Comparison of ENCODE assay signal across 11 cellular contexts in genomic region chr11:134393638-134394037, GRCh38. TPM values are rescaled to one million over a fixed set of nuclear protein-coding genes. Genes with fewer than 3 reads are reported as not detected.
DNase-seq lines count a peak whose midpoint lies in the region; ATAC-seq, FAIRE-seq and TF ChIP-seq lines count a peak whose summit lies in the region.
"Had no signal": no experiment of that assay in that cellular context is flagged by ENCODE, and none has a peak within 500 bp of the region (broad histone marks: within the 10 kb centered on the region; RNA-seq: fewer than 3 reads in every experiment).

No MANE protein-coding gene starts in this region.

- no peak for TF ChIP-seq POLR2A in GM12892 (IDR thresholded peaks at IDR 0.05; ENCODE audit: low read depth, low read length)

- no peak for DNase-seq in DND-41
- peak; percentile 17 for DNase-seq in NCI-H460 (ENCODE audit: extremely low read depth, low read depth)
- no peak for DNase-seq in epithelial cell of proximal tubule (ENCODE audit: low read depth)
- DNase-seq in nucleus accumbens (lab: John Stamatoyannopoulos, UW), result peak in 38 of 56 donors; percentile 10 to 67 (median 38)
- no peak for DNase-seq in GM20000 (ENCODE audit: low spot score)
- DNase-seq in GM12892 (ENCODE audit: insufficient read length), result no peak
- DNase-seq in NCI-H226, result no peak
- DNase-seq: MG63 had no signal

- no peak overlapping the region for H3K9ac ChIP-seq in DND-41 (ENCODE audit: low read depth, low read length)

- no peaks in the 10 kb centered on the region for H3K9me3 ChIP-seq in DND-41 (ENCODE audit: insufficient read depth, low read length, severe bottlenecking)
- H3K9me3 ChIP-seq: MG63 had no signal

- ATAC-seq in DND-41 (ENCODE audit: insufficient read depth, low read depth) (no peak), GM21515 (IDR thresholded peaks at IDR 0.05; ENCODE audit: unreplicated experiment) (no peak)

- no peaks in the 10 kb centered on the region for H4K20me1 ChIP-seq in DND-41 (ENCODE audit: insufficient read depth, low read length)

- H3K36me3 ChIP-seq in DND-41 (ENCODE audit: insufficient read depth, low read length), result no peaks in the 10 kb centered on the region
- H3K36me3 ChIP-seq: MG63 had no signal

- no peak overlapping the region for H3K4me2 ChIP-seq in DND-41 (ENCODE audit: insufficient read depth, low read length)

- H3K79me2 ChIP-seq in DND-41 (ENCODE audit: insufficient read depth, low read length), result no peaks in the 10 kb centered on the region

- FAIRE-seq in GM12892 (lab: Jason Lieb, UNC), result no peak
- FAIRE-seq: astrocyte had no signal

- no peak overlapping the region for H3K4me3 ChIP-seq in DND-41 (ENCODE audit: low read depth in 1 of 2, low read length in 2 of 2)
- H3K4me3 ChIP-seq in epithelial cell of proximal tubule (ENCODE audit: low read depth, low read length), result no peak overlapping the region
- H3K4me3 ChIP-seq: MG63, SK-N-MC had no signal

- TF ChIP-seq CTCF in DND-41 (IDR thresholded peaks at IDR 0.05; ENCODE audit: borderline replicate concordance, extremely low read depth, low read length, poor library complexity, severe bottlenecking), result peak; percentile 13
- TF ChIP-seq CTCF in epithelial cell of proximal tubule (conservative IDR thresholded peaks at IDR 0.05; ENCODE audit: low read depth, low read length), result peak; percentile 36
- no peak for TF ChIP-seq CTCF in GM20000 (IDR thresholded peaks at IDR 0.05; ENCODE audit: extremely low read depth, missing control alignments)

- H3K27ac ChIP-seq in DND-41 (ENCODE audit: low read length), result no peak overlapping the region
- H3K27ac ChIP-seq: SK-N-MC had no signal

- H3K4me1 ChIP-seq in DND-41 (ENCODE audit: insufficient read depth, low read length), result peaks cover 10% of the 10 kb centered on the region; the same call in 1 of the 2 replicates

- H3K27me3 ChIP-seq in DND-41 (ENCODE audit: insufficient read depth, low read length, poor library complexity), result no peaks in the 10 kb centered on the region
- H3K27me3 ChIP-seq: MG63 had no signal

- no peak overlapping the region for H2AFZ ChIP-seq in DND-41 (ENCODE audit: low read depth, low read length)

RNA-seq across cellular contexts. Expression of gene B3GAT1, which starts 18.4 kb away (rescaled TPM):
- total RNA-seq in NCI-H460 (2014; rRNA removed; shearing (Covaris generic)), result 0.05 TPM in 1 of 2 replicates, not detected in the other
- not detected in 2 replicates for polyA plus RNA-seq in NCI-H460 (2014; cell fraction: nucleus; rRNA removed)
- 0.07 TPM in 1 of 2 replicates, not detected in the other for total RNA-seq in epithelial cell of proximal tubule
- not detected for polyA plus RNA-seq in GM12892 (2012; ENCODE audit: missing spikeins)

Comparison
In these comparisons a context has a peak if more than half of its experiments do, and no peak if none do; other contexts are left out.
1. DNase-seq: peak in NCI-H460 (single experiment) and nucleus accumbens (38 of 56); none in DND-41 (single experiment), epithelial cell of proximal tubule (single experiment), GM20000 (single experiment), GM12892 (single experiment) and NCI-H226 (single experiment).